ENCODE assay signal across 10 cellular contexts in the genomic region with DNA sequence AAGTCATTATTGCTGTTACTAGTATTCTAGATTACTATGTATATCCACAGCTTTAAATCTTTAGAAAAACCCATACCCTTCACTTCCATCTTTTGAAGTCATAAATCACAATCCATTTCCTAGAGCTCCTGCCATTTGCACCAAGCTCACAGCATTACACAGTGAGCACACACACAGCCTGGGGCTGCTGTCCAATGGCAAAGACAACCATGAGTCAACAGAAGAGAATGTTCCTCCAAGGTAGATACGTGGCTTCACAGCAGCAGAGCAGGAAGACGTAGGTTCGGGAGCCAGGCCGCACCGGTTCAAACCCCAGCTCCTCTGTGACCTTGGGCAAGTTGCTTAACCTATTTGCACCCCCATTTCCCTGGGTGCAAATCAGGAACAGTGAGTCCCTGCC.
DNase-seq lines count a peak whose midpoint lies in the region; ATAC-seq and TF ChIP-seq lines count a peak whose summit lies in the region.
"Had no signal": no experiment of that assay in that cellular context is flagged by ENCODE, and none has a peak within 500 bp of the region (broad histone marks: within the 10 kb centered on the region; RNA-seq: fewer than 3 reads in every experiment).

No MANE protein-coding gene starts in this region.

- H3K27ac ChIP-seq in thoracic aorta = peak overlapping the region; percentile 66 to 68

- POLR2A ChIA-PET in activated CD8-positive, alpha-beta T cell treated with anti-CD3 and anti-CD28 coated beads for 36 hours (lab: Charles Lee) = no interaction called here
- POLR2A ChIA-PET in activated CD8-positive, alpha-beta T cell treated with anti-CD3 and anti-CD28 coated beads, Interleukin-2, amount 10 ng/mL, durations not matched to agents 7 days and 5 days (lab: Charles Lee) = no interaction called here

- H3K36me3 Mint-ChIP-seq in activated CD8-positive, alpha-beta T cell treated with anti-CD3 and anti-CD28 coated beads for 36 hours (ENCODE audit: low read depth) = no peaks in the 10 kb centered on the region
- H3K36me3 Mint-ChIP-seq in activated CD8-positive, alpha-beta T cell treated with anti-CD3 and anti-CD28 coated beads, Interleukin-2, amount 10 ng/mL, durations not matched to agents 7 days and 5 days (ENCODE audit: low read depth) = no peaks in the 10 kb centered on the region
- H3K36me3 Mint-ChIP-seq in activated naive CD8-positive, alpha-beta T cell treated with anti-CD3 and anti-CD28 coated beads, Interleukin-2, amount 50 U/mL, for 24 hours (ENCODE audit: low read depth) = no peaks in the 10 kb centered on the region

- no peaks in the 10 kb centered on the region for H3K27me3 ChIP-seq in thoracic aorta (replicated peaks; ENCODE audit: insufficient read depth)

- intact Hi-C loops in activated CD8-positive, alpha-beta T cell treated with anti-CD3 and anti-CD28 coated beads for 36 hours (cut with micrococcal nuclease) = loop anchor here (10.0 kb wide), 1 partner anchor 120 kb away; no protein-coding TSS in a partner anchor
- intact Hi-C loops in left ventricle myocardium superior (cut with micrococcal nuclease) (no loop called here), posterior vena cava (cut with DNase I) (no loop called here)

- H3K9me3 Mint-ChIP-seq in activated CD8-positive, alpha-beta T cell treated with anti-CD3 and anti-CD28 coated beads for 36 hours = no peaks in the 10 kb centered on the region
- H3K9me3 Mint-ChIP-seq in activated CD8-positive, alpha-beta T cell treated with anti-CD3 and anti-CD28 coated beads, Interleukin-2, amount 10 ng/mL, durations not matched to agents 7 days and 5 days (ENCODE audit: insufficient read depth) = no peaks in the 10 kb centered on the region
- H3K9me3 Mint-ChIP-seq in activated naive CD8-positive, alpha-beta T cell treated with anti-CD3 and anti-CD28 coated beads, Interleukin-2, amount 50 U/mL, for 24 hours = no peaks in the 10 kb centered on the region
- H3K9me3 Mint-ChIP-seq: nephron had no signal

- CTCF ChIA-PET in activated CD8-positive, alpha-beta T cell treated with anti-CD3 and anti-CD28 coated beads for 36 hours (lab: Charles Lee) = no interaction called here
- CTCF ChIA-PET in activated CD8-positive, alpha-beta T cell treated with anti-CD3 and anti-CD28 coated beads, Interleukin-2, amount 10 ng/mL, durations not matched to agents 7 days and 5 days (lab: Charles Lee) = no interaction called here

- peak overlapping the region; percentile 10 for H3K4me3 ChIP-seq in thoracic aorta

- no peak for TF ChIP-seq CTCF in activated CD8-positive, alpha-beta T cell treated with anti-CD3 and anti-CD28 coated beads for 36 hours (IDR thresholded peaks at IDR 0.05)
- TF ChIP-seq CTCF in thoracic aorta (IDR thresholded peaks at IDR 0.05) = no peak

- H3K4me3 Mint-ChIP-seq in activated CD8-positive, alpha-beta T cell treated with anti-CD3 and anti-CD28 coated beads for 36 hours = peak overlapping the region; percentile 36
- H3K4me3 Mint-ChIP-seq in activated CD8-positive, alpha-beta T cell treated with anti-CD3 and anti-CD28 coated beads, Interleukin-2, amount 10 ng/mL, durations not matched to agents 7 days and 5 days = no peak overlapping the region
- peak overlapping the region; percentile 53 for H3K4me3 Mint-ChIP-seq in activated naive CD8-positive, alpha-beta T cell treated with anti-CD3 and anti-CD28 coated beads, Interleukin-2, amount 50 U/mL, for 24 hours
- H3K4me3 Mint-ChIP-seq: nephron had no signal

- H3K27me3 Mint-ChIP-seq in activated CD8-positive, alpha-beta T cell treated with anti-CD3 and anti-CD28 coated beads for 36 hours = no peaks in the 10 kb centered on the region
- peaks cover 26% of the 10 kb centered on the region for H3K27me3 Mint-ChIP-seq in activated CD8-positive, alpha-beta T cell treated with anti-CD3 and anti-CD28 coated beads, Interleukin-2, amount 10 ng/mL, durations not matched to agents 7 days and 5 days (ENCODE audit: low read depth)
- H3K27me3 Mint-ChIP-seq in activated naive CD8-positive, alpha-beta T cell treated with anti-CD3 and anti-CD28 coated beads, Interleukin-2, amount 50 U/mL, for 24 hours = no peaks in the 10 kb centered on the region

- peak overlapping the region; percentile 62 for H3K27ac Mint-ChIP-seq in activated CD8-positive, alpha-beta T cell treated with anti-CD3 and anti-CD28 coated beads for 36 hours
- H3K27ac Mint-ChIP-seq in activated CD8-positive, alpha-beta T cell treated with anti-CD3 and anti-CD28 coated beads, Interleukin-2, amount 10 ng/mL, durations not matched to agents 7 days and 5 days = no peak overlapping the region
- H3K27ac Mint-ChIP-seq in activated naive CD8-positive, alpha-beta T cell treated with anti-CD3 and anti-CD28 coated beads, Interleukin-2, amount 50 U/mL, for 24 hours = peak overlapping the region; percentile 10

- no peak for ATAC-seq in activated CD8-positive, alpha-beta T cell treated with anti-CD3 and anti-CD28 coated beads for 36 hours
- ATAC-seq in activated CD8-positive, alpha-beta T cell treated with anti-CD3 and anti-CD28 coated beads, Interleukin-2, amount 10 ng/mL, durations not matched to agents 7 days and 5 days = no peak
- ATAC-seq in activated naive CD8-positive, alpha-beta T cell treated with anti-CD3 and anti-CD28 coated beads, Interleukin-2, amount 50 U/mL, for 24 hours = no peak
- peak; percentile 85 for ATAC-seq in left ventricle myocardium superior
- no peak for ATAC-seq in thoracic aorta (ENCODE audit: insufficient number of reproducible peaks, low FRiP score, low read depth)
- ATAC-seq in GM21360 (IDR thresholded peaks at IDR 0.05; ENCODE audit: unreplicated experiment) = no peak
- ATAC-seq in GM19351 (IDR thresholded peaks at IDR 0.05; ENCODE audit: unreplicated experiment) = no peak

- H3K4me1 Mint-ChIP-seq in activated CD8-positive, alpha-beta T cell treated with anti-CD3 and anti-CD28 coated beads for 36 hours (ENCODE audit: low read depth) = peaks cover 48% of the 10 kb centered on the region
- H3K4me1 Mint-ChIP-seq in activated CD8-positive, alpha-beta T cell treated with anti-CD3 and anti-CD28 coated beads, Interleukin-2, amount 10 ng/mL, durations not matched to agents 7 days and 5 days (ENCODE audit: low read depth) = peaks cover 36% of the 10 kb centered on the region
- H3K4me1 Mint-ChIP-seq in activated naive CD8-positive, alpha-beta T cell treated with anti-CD3 and anti-CD28 coated beads, Interleukin-2, amount 50 U/mL, for 24 hours = peaks cover 37% of the 10 kb centered on the region

- peaks cover 14 to 38% of the 10 kb centered on the region in 2 donors for H3K4me1 ChIP-seq in thoracic aorta (ENCODE audit: control insufficient read depth in 1 of 2, low read depth in 2 of 2)

- H3K9me3 ChIP-seq in thoracic aorta = no peaks in the 10 kb centered on the region

- H3K36me3 ChIP-seq in thoracic aorta = no peaks in the 10 kb centered on the region

- no peak for DNase-seq in activated CD8-positive, alpha-beta T cell treated with anti-CD3 and anti-CD28 coated beads for 36 hours
- DNase-seq in activated CD8-positive, alpha-beta T cell treated with anti-CD3 and anti-CD28 coated beads, Interleukin-2, amount 10 ng/mL, durations not matched to agents 7 days and 5 days = no peak
- no peak for DNase-seq in activated naive CD8-positive, alpha-beta T cell treated with anti-CD3 and anti-CD28 coated beads, Interleukin-2, amount 50 U/mL, for 24 hours
- DNase-seq in left ventricle myocardium superior (peak; percentile 53), thoracic aorta (ENCODE audit: low spot score) (no peak), posterior vena cava (ENCODE audit: low spot score) (no peak)
- DNase-seq: NCI-H748 treated with DMSO at 0.1 percent for 48 hours had no signal
